8 cellular contexts compared by ENCODE assay signal in genomic region chr22:36029406-36029755, GRCh38. TPM values are rescaled to one million over a fixed set of nuclear protein-coding genes. Genes with fewer than 3 reads are reported as not detected.
DNase-seq lines count a peak whose midpoint lies in the region; TF ChIP-seq lines count a peak whose summit lies in the region.

No MANE protein-coding gene starts in this region.

- H3K79me2 ChIP-seq in parathyroid adenoma = peaks cover 2% of the 10 kb centered on the region

- peaks cover 27% of the 10 kb centered on the region for H3K4me1 Mint-ChIP-seq in Calu3 (ENCODE audit: low read depth, unreplicated experiment)

- H3K9ac ChIP-seq in parathyroid adenoma = no peak overlapping the region

- H3K36me3 ChIP-seq in Peyer's patch (no peaks in the 10 kb centered on the region), esophagus (ENCODE audit: control insufficient read depth in 2 of 2, insufficient read depth in 2 of 2, low read length in 1 of 2) (no peaks in the 10 kb centered on the region), parathyroid adenoma (ENCODE audit: control insufficient read depth, insufficient read depth, low read length) (no peaks in the 10 kb centered on the region)

- H3K27ac ChIP-seq in Peyer's patch (peak overlapping the region; percentile 66 to 97 (median 80)), esophagus (ENCODE audit: low read depth in 2 of 2, low read length in 1 of 2) (peak overlapping the region; percentile 89 to 90), parathyroid adenoma (peak overlapping the region; percentile 62)

- intact Hi-C loops in Calu3 (cut with micrococcal nuclease; ENCODE audit: unreplicated experiment) = loop anchor here (2.0 kb wide), 1 partner anchor 35 kb away; no protein-coding TSS in a partner anchor

- H3K27ac Mint-ChIP-seq in Calu3 (ENCODE audit: unreplicated experiment) = peak overlapping the region; percentile 46

- TF ChIP-seq CTCF in Calu3 (IDR thresholded peaks at IDR 0.05; ENCODE audit: unreplicated experiment) (no peak), Peyer's patch (IDR thresholded peaks at IDR 0.05) (no peak), parathyroid adenoma (IDR thresholded peaks at IDR 0.05) (no peak)

- H3K9me3 Mint-ChIP-seq in Calu3 (ENCODE audit: low read depth, unreplicated experiment) = no peaks in the 10 kb centered on the region

- peak overlapping the region; percentile 80 for H2AFZ ChIP-seq in parathyroid adenoma

- H3K4me1 ChIP-seq in Peyer's patch (peaks cover 0 to 18% (median 2%) of the 10 kb centered on the region in 4 donors), esophagus (ENCODE audit: control insufficient read depth in 2 of 2, insufficient read depth in 2 of 2, low read length in 1 of 2) (no peaks in the 10 kb centered on the region), parathyroid adenoma (no peaks in the 10 kb centered on the region)

- WGBS in esophagus, 2 donors = 37 to 41% methylated on average over 7 of the region's 7 CpGs

- H3K9me3 ChIP-seq in Peyer's patch = no peaks in the 10 kb centered on the region
- H3K9me3 ChIP-seq in esophagus (ENCODE audit: control insufficient read depth in 2 of 2, insufficient read depth in 1 of 2, low read depth in 1 of 2, low read length in 1 of 2) = no peaks in the 10 kb centered on the region
- no peaks in the 10 kb centered on the region for H3K9me3 ChIP-seq in parathyroid adenoma (ENCODE audit: control insufficient read depth, low read length)

- no peaks in the 10 kb centered on the region for H3K27me3 ChIP-seq in Peyer's patch
- H3K27me3 ChIP-seq in esophagus (ENCODE audit: control insufficient read depth in 1 of 2, insufficient read depth in 2 of 2, low read length in 2 of 2) = no peaks in the 10 kb centered on the region
- H3K27me3 ChIP-seq in parathyroid adenoma (ENCODE audit: control insufficient read depth, insufficient read depth, low read length) = no peaks in the 10 kb centered on the region

- no TSS peak for BruUV-seq in Calu3 (replicated peaks; lab: Mats Ljungman, UMichigan)

- no peaks in the 10 kb centered on the region for H3K27me3 Mint-ChIP-seq in Calu3 (ENCODE audit: unreplicated experiment)

- TF ChIP-seq POLR2A in Peyer's patch (IDR thresholded peaks at IDR 0.05) = no peak

- peak overlapping the region; percentile 61 to 94 (median 64) for H3K4me3 ChIP-seq in Peyer's patch
- peak overlapping the region; percentile 82 to 96 for H3K4me3 ChIP-seq in esophagus (ENCODE audit: low read depth in 1 of 2, low read length in 2 of 2)
- H3K4me3 ChIP-seq in parathyroid adenoma (ENCODE audit: low read depth, low read length) = peak overlapping the region; percentile 45

- peak overlapping the region; percentile 67 for H3K4me2 ChIP-seq in parathyroid adenoma (ENCODE audit: low read length)

- CTCF ChIA-PET in Calu3 (lab: Charles Lee) = interaction anchor here (1.2 to 2.0 kb wide), 3 partner anchors 21 to 36 kb away, joined by 6 to 31 read pairs (median 6); no protein-coding TSS in a partner anchor

- H3K36me3 Mint-ChIP-seq in Calu3 (ENCODE audit: insufficient read depth, unreplicated experiment) = peaks cover 29% of the 10 kb centered on the region

- DNase-seq in Calu3 (no peak), Peyer's patch (no peak), NCI-H2227 treated with DMSO at 0.1 percent for 48 hours (lab: John Stamatoyannopoulos, UW) (no peak), ecto neural progenitor cell (ENCODE audit: low spot score) (no peak)
- DNase-seq in effector CD4-positive, alpha-beta T cell = no peak
- no peak for DNase-seq in stimulated activated CD4-positive, alpha-beta T cell treated with anti-CD3 and anti-CD28 coated beads, Interleukin-1b, Interleukin-23, amount 100 ng/mL, for 48 hours

- H3K4me3 Mint-ChIP-seq in Calu3 (ENCODE audit: low read depth, unreplicated experiment) = peak overlapping the region; percentile 87

RNA-seq across cellular contexts. Expression of gene RBFOX2, which starts 0.8 kb away (rescaled TPM):
- total RNA-seq in Calu3 (2022) (63.1 and 64.1 TPM in 2 replicates), Peyer's patch (10 to 100 TPM; 39.4 to 80.0 (median 52.9) TPM)
- 10 to 100 TPM; 22.6 to 31.1 TPM for polyA plus RNA-seq in esophagus
